Comparison of ENCODE assay signal across 29 cellular contexts in the genomic region with DNA sequence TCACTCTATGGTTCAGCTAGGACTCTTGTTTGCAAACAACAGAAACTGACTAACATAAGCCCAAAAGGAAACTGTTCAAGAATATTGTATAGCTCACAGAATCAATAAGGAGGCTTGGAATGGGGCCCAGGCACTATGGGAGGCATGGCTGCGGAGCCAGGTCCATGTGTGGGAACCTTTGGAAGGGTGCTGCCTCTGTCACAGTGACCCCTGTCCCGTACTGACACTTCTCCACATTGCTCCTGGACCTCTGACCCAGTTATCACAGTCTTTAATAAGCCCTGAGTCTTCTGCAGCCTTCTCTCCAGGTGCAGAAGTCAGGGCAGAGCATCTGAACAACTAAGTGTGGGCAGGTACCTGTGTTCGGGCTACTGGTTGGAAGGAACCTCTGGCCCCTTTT.
"Had no signal": no experiment of that assay in that cellular context is flagged by ENCODE, and none has a peak within 500 bp of the region (broad histone marks: within the 10 kb centered on the region; RNA-seq: fewer than 3 reads in every experiment).

No MANE protein-coding gene starts in this region.

- H3K4me1 Mint-ChIP-seq: activated CD4-positive, alpha-beta memory T cell treated with anti-CD3 and anti-CD28 coated beads, Interleukin-2, amount 10 ng/mL, durations not matched to agents 7 days and 5 days; activated T-helper 17 cell treated with anti-CD3 and anti-CD28 coated beads, Interleukin-2, amount 50 U/mL, for 72 hours had no signal

- H3K27ac Mint-ChIP-seq: activated CD4-positive, alpha-beta memory T cell treated with anti-CD3 and anti-CD28 coated beads, Interleukin-2, amount 10 ng/mL, durations not matched to agents 7 days and 5 days; activated CD4-positive, alpha-beta T cell treated with anti-CD3 and anti-CD28 coated beads for 36 hours; activated CD4-positive, alpha-beta T cell treated with anti-CD3 and anti-CD28 coated beads, Interleukin-2, amount 10 ng/mL, durations not matched to agents 24 days and 14 days; activated T-helper 17 cell treated with anti-CD3 and anti-CD28 coated beads, Interleukin-2, amount 50 U/mL, for 72 hours; dendritic cell treated with granulocyte-macrophage colony-stimulating factor and Interleukin-4, amounts not matched to agents 40 ng/mL and 50 ng/mL, for 4 days; endodermal cell; T-helper 17 cell; T-helper 2 cell treated with Interferon-gamma antibody and Interleukin-4, amounts not matched to agents 5 μg/mL and 100 μg/mL, for 36 hours had no signal

- H3K9me3 Mint-ChIP-seq: activated CD4-positive, alpha-beta memory T cell treated with anti-CD3 and anti-CD28 coated beads, Interleukin-2, amount 10 ng/mL, durations not matched to agents 7 days and 5 days; activated CD4-positive, alpha-beta T cell treated with anti-CD3 and anti-CD28 coated beads, Interleukin-2, amount 10 ng/mL, durations not matched to agents 24 days and 14 days; activated T-cell treated with anti-CD3 and anti-CD28 coated beads, Interleukin-2, amount 50 U/mL, for 4 hours; activated T-helper 17 cell treated with anti-CD3 and anti-CD28 coated beads, Interleukin-2, amount 50 U/mL, for 72 hours; central memory CD8-positive, alpha-beta T cell; endodermal cell; T-helper 2 cell treated with Interferon-gamma antibody and Interleukin-4, amounts not matched to agents 5 μg/mL and 100 μg/mL, for 36 hours had no signal

- H3K4me1 ChIP-seq: esophagus squamous epithelium had no signal

- DNase-seq: activated CD4-positive, alpha-beta memory T cell treated with anti-CD3 and anti-CD28 coated beads, Interleukin-2, amount 10 ng/mL, durations not matched to agents 7 days and 5 days; activated CD4-positive, alpha-beta T cell treated with anti-CD3 and anti-CD28 coated beads for 36 hours; activated CD4-positive, alpha-beta T cell treated with anti-CD3 and anti-CD28 coated beads, Interleukin-2, amount 10 ng/mL, durations not matched to agents 24 days and 14 days; activated CD4-positive, CD25-positive, alpha-beta regulatory T cell; activated CD4-positive, CD25-positive, alpha-beta regulatory T cell treated with anti-CD3 and anti-CD28 coated beads, Interleukin-2, amount 50 U/mL, for 72 hours; activated effector memory CD4-positive, alpha-beta T cell treated with Interleukin-2 at 50 U/mL for 16 hours; activated gamma-delta T cell treated with Interleukin-2 at 50 U/mL for 16 hours; activated naive CD4-positive, alpha-beta T cell treated with anti-CD3 and anti-CD28 coated beads, Interleukin-2, amount 50 U/mL, for 16 hours; activated naive CD4-positive, alpha-beta T cell treated with Interleukin-2 at 50 U/mL for 16 hours; activated T-cell treated with anti-CD3 and anti-CD28 coated beads, Interleukin-2, amount 50 U/mL, for 4 hours; amniotic stem cell; anterior cingulate cortex; brain microvascular endothelial cell; dorsolateral prefrontal cortex; effector memory CD4-positive, alpha-beta T cell; endodermal cell; esophagus squamous epithelium; foreskin melanocyte; T-helper 1 cell; T-helper 17 cell; T1000; WERI-Rb-1 had no signal

- ATAC-seq: activated CD4-positive, alpha-beta T cell treated with anti-CD3 and anti-CD28 coated beads for 36 hours; activated T-cell treated with anti-CD3 and anti-CD28 coated beads, Interleukin-2, amount 50 U/mL, for 4 hours; activated T-helper 17 cell treated with anti-CD3 and anti-CD28 coated beads, Interleukin-2, amount 50 U/mL, for 72 hours; gastroesophageal sphincter; T-helper 17 cell had no signal

- H3K27ac ChIP-seq: brain microvascular endothelial cell, coronary artery, dorsolateral prefrontal cortex, esophagus squamous epithelium, gastroesophageal sphincter, WERI-Rb-1 had no signal

- H3K27me3 ChIP-seq: brain microvascular endothelial cell, dorsolateral prefrontal cortex, esophagus squamous epithelium, gastroesophageal sphincter had no signal

- H3K4me3 Mint-ChIP-seq: activated CD4-positive, alpha-beta memory T cell treated with anti-CD3 and anti-CD28 coated beads, Interleukin-2, amount 10 ng/mL, durations not matched to agents 7 days and 5 days; activated CD4-positive, alpha-beta T cell treated with anti-CD3 and anti-CD28 coated beads for 36 hours; activated CD4-positive, alpha-beta T cell treated with anti-CD3 and anti-CD28 coated beads, Interleukin-2, amount 10 ng/mL, durations not matched to agents 24 days and 14 days; activated naive CD8-positive, alpha-beta T cell; activated T-cell treated with anti-CD3 and anti-CD28 coated beads, Interleukin-2, amount 50 U/mL, for 4 hours; activated T-helper 17 cell treated with anti-CD3 and anti-CD28 coated beads, Interleukin-2, amount 50 U/mL, for 72 hours; central memory CD8-positive, alpha-beta T cell; dendritic cell treated with granulocyte-macrophage colony-stimulating factor and Interleukin-4, amounts not matched to agents 40 ng/mL and 50 ng/mL, for 4 days; endodermal cell; T-helper 17 cell; T-helper 2 cell treated with Interferon-gamma antibody and Interleukin-4, amounts not matched to agents 5 μg/mL and 100 μg/mL, for 36 hours had no signal

- H3K27me3 Mint-ChIP-seq: activated CD4-positive, alpha-beta memory T cell treated with anti-CD3 and anti-CD28 coated beads, Interleukin-2, amount 10 ng/mL, durations not matched to agents 7 days and 5 days; activated CD4-positive, alpha-beta T cell treated with anti-CD3 and anti-CD28 coated beads for 36 hours; activated CD4-positive, alpha-beta T cell treated with anti-CD3 and anti-CD28 coated beads, Interleukin-2, amount 10 ng/mL, durations not matched to agents 24 days and 14 days; activated naive CD8-positive, alpha-beta T cell; activated T-helper 17 cell treated with anti-CD3 and anti-CD28 coated beads, Interleukin-2, amount 50 U/mL, for 72 hours; central memory CD8-positive, alpha-beta T cell; dendritic cell treated with granulocyte-macrophage colony-stimulating factor and Interleukin-4, amounts not matched to agents 40 ng/mL and 50 ng/mL, for 4 days; T-helper 17 cell had no signal

- H3K4me3 ChIP-seq: coronary artery, dorsolateral prefrontal cortex, esophagus squamous epithelium, gastroesophageal sphincter had no signal
